ENCODE assay signal across 2 cellular contexts in genomic region chr16:85379041-85380001, GRCh38.
TF ChIP-seq lines count a peak whose summit lies in the region.

No MANE protein-coding gene starts in this region.

TF ChIP-seq in HepG2, 621 proteins besides CTCF, POLR2A, EP300 and RAD21:
- TF ChIP-seq HIVEP1 (CRISPR knock-in tag; IDR thresholded peaks at IDR 0.05), result no peak
- no peak for TF ChIP-seq ELF4 (CRISPR knock-in tag; IDR thresholded peaks at IDR 0.05; ENCODE audit: borderline replicate concordance)
- TF ChIP-seq ZFP91 (CRISPR knock-in tag; IDR thresholded peaks at IDR 0.05; ENCODE audit: borderline replicate concordance), result peak; percentile 29; the same call in 1 of the 2 replicates
- 0 out of 2 replicates have a peak, but pooled peaks have one; percentile 36 for TF ChIP-seq ZKSCAN1 (IDR thresholded peaks at IDR 0.05; ENCODE audit: low read length)
- TF ChIP-seq ZNF616 (CRISPR knock-in tag; IDR thresholded peaks at IDR 0.05; ENCODE audit: low read depth), result no peak

TF ChIP-seq in GM12878, 131 proteins besides CTCF, POLR2A, EP300 and RAD21:
- no peak for TF ChIP-seq ELK1 (IDR thresholded peaks at IDR 0.05; ENCODE audit: low read depth, low read length)
- no peak for TF ChIP-seq RUNX3 (IDR thresholded peaks at IDR 0.05; ENCODE audit: low read length)
- no peak for TF ChIP-seq POLR2AphosphoS5 (IDR thresholded peaks at IDR 0.05; ENCODE audit: low read length)
- no peak for TF ChIP-seq E2F8 (IDR thresholded peaks at IDR 0.05; ENCODE audit: low read depth, partially characterized antibody)
- no peak for TF ChIP-seq CHD2 (IDR thresholded peaks at IDR 0.05; ENCODE audit: borderline replicate concordance, low read depth, low read length)
- TF ChIP-seq NFYA (IDR thresholded peaks at IDR 0.05; ENCODE audit: borderline replicate concordance, low read depth, low read length), result no peak
- TF ChIP-seq RBBP5 (conservative IDR thresholded peaks at IDR 0.05), result no peak
- TF ChIP-seq PAX8 (IDR thresholded peaks at IDR 0.05), result no peak
